10 cellular contexts compared by ENCODE assay signal in genomic region chrX:108036298-108036973, GRCh38.
DNase-seq lines count a peak whose midpoint lies in the region; ATAC-seq, FAIRE-seq and TF ChIP-seq lines count a peak whose summit lies in the region.
"Had no signal": no experiment of that assay in that cellular context is flagged by ENCODE, and none has a peak within 500 bp of the region (broad histone marks: within the 10 kb centered on the region; RNA-seq: fewer than 3 reads in every experiment).

No MANE protein-coding gene starts in this region.

- peak; percentile 66 for ATAC-seq in stimulated activated effector memory CD8-positive, alpha-beta T cell treated with anti-CD3 and anti-CD28 coated beads, Interleukin-12 subunit alpha, Interleukin-12 subunit beta, amount 100 ng/mL, for 72 hours

- no peak overlapping the region for H3K4me3 Mint-ChIP-seq in stimulated activated effector memory CD8-positive, alpha-beta T cell treated with anti-CD3 and anti-CD28 coated beads, Interleukin-12 subunit alpha, Interleukin-12 subunit beta, amount 100 ng/mL, for 72 hours

- FAIRE-seq in RCC 7860 (lab: Jason Lieb, UNC) = peak; percentile 81
- FAIRE-seq: H1 had no signal

- no peak for TF ChIP-seq CTCF in foreskin fibroblast (IDR thresholded peaks at IDR 0.05; ENCODE audit: low read depth, low read length)

- H3K9me3 Mint-ChIP-seq in stimulated activated effector memory CD8-positive, alpha-beta T cell treated with anti-CD3 and anti-CD28 coated beads, Interleukin-12 subunit alpha, Interleukin-12 subunit beta, amount 100 ng/mL, for 72 hours = no peaks in the 10 kb centered on the region

- H3K4me1 Mint-ChIP-seq in stimulated activated effector memory CD8-positive, alpha-beta T cell treated with anti-CD3 and anti-CD28 coated beads, Interleukin-12 subunit alpha, Interleukin-12 subunit beta, amount 100 ng/mL, for 72 hours = peaks cover 6% of the 10 kb centered on the region

- DNase-seq in HS-5 (ENCODE audit: low read depth) (peak; percentile 61), RCC 7860 (ENCODE audit: low spot score) (peak; percentile 82), foreskin fibroblast (peak; percentile 76 to 84), hippocampal formation (lab: John Stamatoyannopoulos, UW) (no peak), GM03348 (ENCODE audit: low spot score) (no peak)
- DNase-seq in stimulated activated effector memory CD8-positive, alpha-beta T cell treated with anti-CD3 and anti-CD28 coated beads, Interleukin-12 subunit alpha, Interleukin-12 subunit beta, amount 100 ng/mL, for 72 hours (ENCODE audit: low spot score in 2 of 2) = no peak
- no peak for DNase-seq in stimulated activated CD4-positive, alpha-beta T cell treated with anti-CD3 and anti-CD28 coated beads, Interleukin-2, amount 100 ng/mL, for 24 hours
- DNase-seq: foreskin melanocyte; stimulated activated CD8-positive, alpha-beta memory T cell treated with anti-CD3 and anti-CD28 coated beads, Interleukin-4, amount 100 ng/mL, for 48 hours had no signal

- no peak overlapping the region for H3K4me3 ChIP-seq in foreskin fibroblast (ENCODE audit: low read depth in 1 of 2, low read length in 2 of 2)

- H3K27ac Mint-ChIP-seq in stimulated activated effector memory CD8-positive, alpha-beta T cell treated with anti-CD3 and anti-CD28 coated beads, Interleukin-12 subunit alpha, Interleukin-12 subunit beta, amount 100 ng/mL, for 72 hours = no peak overlapping the region

- H3K36me3 Mint-ChIP-seq in stimulated activated effector memory CD8-positive, alpha-beta T cell treated with anti-CD3 and anti-CD28 coated beads, Interleukin-12 subunit alpha, Interleukin-12 subunit beta, amount 100 ng/mL, for 72 hours = no peaks in the 10 kb centered on the region

Comparison
In these comparisons a context has a peak if more than half of its experiments do, and no peak if none do; other contexts are left out.
1. DNase-seq: peak in HS-5 (single experiment), RCC 7860 (single experiment) and foreskin fibroblast (2 of 2); none in stimulated activated effector memory CD8-positive, alpha-beta T cell treated with anti-CD3 and anti-CD28 coated beads, Interleukin-12 subunit alpha, Interleukin-12 subunit beta, amount 100 ng/mL, for 72 hours (0 of 2), hippocampal formation (0 of 2), stimulated activated CD4-positive, alpha-beta T cell treated with anti-CD3 and anti-CD28 coated beads, Interleukin-2, amount 100 ng/mL, for 24 hours (0 of 2) and GM03348 (single experiment).